ENCODE assay signal across 1 cellular context in genomic region chr18:79983793-79984192, GRCh38.
TF ChIP-seq lines count a peak whose summit lies in the region.

No MANE protein-coding gene starts in this region.

TF ChIP-seq in SK-N-SH, 30 proteins besides CTCF, POLR2A, EP300 and RAD21 (continued from another document):
- TF ChIP-seq, protein P1, sequence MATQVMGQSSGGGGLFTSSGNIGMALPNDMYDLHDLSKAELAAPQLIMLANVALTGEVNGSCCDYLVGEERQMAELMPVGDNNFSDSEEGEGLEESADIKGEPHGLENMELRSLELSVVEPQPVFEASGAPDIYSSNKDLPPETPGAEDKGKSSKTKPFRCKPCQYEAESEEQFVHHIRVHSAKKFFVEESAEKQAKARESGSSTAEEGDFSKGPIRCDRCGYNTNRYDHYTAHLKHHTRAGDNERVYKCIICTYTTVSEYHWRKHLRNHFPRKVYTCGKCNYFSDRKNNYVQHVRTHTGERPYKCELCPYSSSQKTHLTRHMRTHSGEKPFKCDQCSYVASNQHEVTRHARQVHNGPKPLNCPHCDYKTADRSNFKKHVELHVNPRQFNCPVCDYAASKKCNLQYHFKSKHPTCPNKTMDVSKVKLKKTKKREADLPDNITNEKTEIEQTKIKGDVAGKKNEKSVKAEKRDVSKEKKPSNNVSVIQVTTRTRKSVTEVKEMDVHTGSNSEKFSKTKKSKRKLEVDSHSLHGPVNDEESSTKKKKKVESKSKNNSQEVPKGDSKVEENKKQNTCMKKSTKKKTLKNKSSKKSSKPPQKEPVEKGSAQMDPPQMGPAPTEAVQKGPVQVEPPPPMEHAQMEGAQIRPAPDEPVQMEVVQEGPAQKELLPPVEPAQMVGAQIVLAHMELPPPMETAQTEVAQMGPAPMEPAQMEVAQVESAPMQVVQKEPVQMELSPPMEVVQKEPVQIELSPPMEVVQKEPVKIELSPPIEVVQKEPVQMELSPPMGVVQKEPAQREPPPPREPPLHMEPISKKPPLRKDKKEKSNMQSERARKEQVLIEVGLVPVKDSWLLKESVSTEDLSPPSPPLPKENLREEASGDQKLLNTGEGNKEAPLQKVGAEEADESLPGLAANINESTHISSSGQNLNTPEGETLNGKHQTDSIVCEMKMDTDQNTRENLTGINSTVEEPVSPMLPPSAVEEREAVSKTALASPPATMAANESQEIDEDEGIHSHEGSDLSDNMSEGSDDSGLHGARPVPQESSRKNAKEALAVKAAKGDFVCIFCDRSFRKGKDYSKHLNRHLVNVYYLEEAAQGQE (IDR thresholded peaks at IDR 0.05; ENCODE audit: low read depth, low read length), result no peak
- no peak for TF ChIP-seq ZBTB33 (IDR thresholded peaks at IDR 0.05; ENCODE audit: borderline replicate concordance, low read depth)
- TF ChIP-seq TEAD4 (IDR thresholded peaks at IDR 0.05; ENCODE audit: borderline replicate concordance, insufficient read depth), result no peak
- TF ChIP-seq, protein P2, sequence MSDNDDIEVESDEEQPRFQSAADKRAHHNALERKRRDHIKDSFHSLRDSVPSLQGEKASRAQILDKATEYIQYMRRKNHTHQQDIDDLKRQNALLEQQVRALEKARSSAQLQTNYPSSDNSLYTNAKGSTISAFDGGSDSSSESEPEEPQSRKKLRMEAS (IDR thresholded peaks at IDR 0.05; ENCODE audit: low read depth), result no peak
- no peak for TF ChIP-seq IRF3 (IDR thresholded peaks at IDR 0.05; ENCODE audit: low read depth, low read length)
